Comparison of ENCODE assay signal across 15 cellular contexts in the genomic region with DNA sequence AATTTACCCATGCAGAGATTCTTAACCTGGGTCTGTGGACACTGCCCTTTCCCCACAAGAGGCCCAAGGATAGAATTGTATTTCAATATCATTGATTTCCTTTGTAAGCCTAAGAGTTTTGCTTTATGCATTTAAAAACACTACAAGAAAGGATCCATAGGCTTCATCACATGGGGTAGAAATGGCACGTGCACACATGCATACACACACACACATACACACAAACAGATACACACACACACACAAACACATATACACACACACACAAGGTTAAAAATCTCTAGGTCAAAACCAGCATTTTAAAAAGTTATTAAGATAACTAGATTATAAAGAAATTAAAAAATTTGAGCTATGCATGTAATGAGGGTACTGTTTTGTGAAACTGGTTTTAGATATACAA. TPM values are rescaled to one million over a fixed set of nuclear protein-coding genes. Genes with fewer than 3 reads are reported as not detected.
DNase-seq lines count a peak whose midpoint lies in the region; ATAC-seq and TF ChIP-seq lines count a peak whose summit lies in the region.
"Had no signal": no experiment of that assay in that cellular context is flagged by ENCODE, and none has a peak within 500 bp of the region (broad histone marks: within the 10 kb centered on the region; RNA-seq: fewer than 3 reads in every experiment).

No MANE protein-coding gene starts in this region.

- H3K9me2 ChIP-seq in PC-9 (ENCODE audit: insufficient read depth): 0 out of 2 replicates have a peak, but pooled peaks cover 3% of the 10 kb centered on the region

- no peak for ATAC-seq in naive B cell (ENCODE audit: low read depth in 2 of 2)

- POLR2A ChIA-PET in CD4-positive, alpha-beta memory T cell (lab: Charles Lee; ENCODE audit: partially characterized antibody): interaction anchor here (0.7 to 15.2 kb wide), 22 partner anchors 8 to 604 kb away, joined by 3 to 531 read pairs (median 4); partner anchors contain the start of genes BBX, CD47, CIP2A and DZIP3
- POLR2A ChIA-PET in activated CD4-positive, alpha-beta memory T cell treated with anti-CD3 and anti-CD28 coated beads for 36 hours (lab: Charles Lee): interaction anchor here (0.7 to 9.4 kb wide), 6 partner anchors 7 to 184 kb away, joined by 3 to 147 read pairs (median 5); partner anchors contain the start of genes CD47 and HHLA2
- POLR2A ChIA-PET in PC-9 (lab: Charles Lee; ENCODE audit: unreplicated experiment): no interaction called here

- no peaks in the 10 kb centered on the region for H3K36me3 ChIP-seq in CD4-positive, alpha-beta memory T cell (ENCODE audit: insufficient read depth, low read length)
- H3K36me3 ChIP-seq in testis (ENCODE audit: low read depth, missing control alignments) (no peaks in the 10 kb centered on the region), PC-9 (ENCODE audit: low read depth) (no peaks in the 10 kb centered on the region)
- H3K36me3 ChIP-seq: ascending aorta, esophagus muscularis mucosa, heart right ventricle, SJSA1, thoracic aorta had no signal

- CTCF ChIA-PET in CD4-positive, alpha-beta memory T cell (lab: Charles Lee; ENCODE audit: partially characterized antibody): interaction anchor here (0.6 to 4.9 kb wide), 7 partner anchors 26 to 466 kb away, joined by 3 to 32 read pairs (median 3); no protein-coding TSS in a partner anchor
- CTCF ChIA-PET in activated CD4-positive, alpha-beta memory T cell treated with anti-CD3 and anti-CD28 coated beads for 36 hours (lab: Charles Lee): interaction anchor here (1.5 to 1.7 kb wide), 3 partner anchors 36 to 198 kb away, joined by 5 to 7 read pairs (median 5); no protein-coding TSS in a partner anchor
- CTCF ChIA-PET in PC-9 (lab: Charles Lee): no interaction called here

- H3K4me3 ChIP-seq in CD4-positive, alpha-beta memory T cell (ENCODE audit: low read length in 2 of 2): peak overlapping the region; percentile 71 to 87
- peak overlapping the region; percentile 68 for H3K4me3 ChIP-seq in GM12875 (ENCODE audit: low read depth, low read length)
- no peak overlapping the region for H3K4me3 ChIP-seq in testis
- H3K4me3 ChIP-seq in PC-9: no peak overlapping the region
- H3K4me3 ChIP-seq: ascending aorta, esophagus muscularis mucosa, mucosa of descending colon, SJSA1, thoracic aorta had no signal

- no peaks in the 10 kb centered on the region for H3K9me3 ChIP-seq in CD4-positive, alpha-beta memory T cell (ENCODE audit: control insufficient read depth in 1 of 2, low read length in 2 of 2)
- H3K9me3 ChIP-seq in testis (no peaks in the 10 kb centered on the region), PC-9 (ENCODE audit: insufficient read depth, low read depth) (no peaks in the 10 kb centered on the region)
- H3K9me3 ChIP-seq: ascending aorta, esophagus muscularis mucosa, heart right ventricle, mucosa of descending colon, SJSA1, thoracic aorta had no signal

- peaks cover 13% of the 10 kb centered on the region for H3F3A ChIP-seq in PC-9 (ENCODE audit: insufficient read depth, low read depth)

- peak overlapping the region; percentile 86 for H3K27ac ChIP-seq in CD4-positive, alpha-beta memory T cell (ENCODE audit: low read depth, low read length)
- H3K27ac ChIP-seq in testis: no peak overlapping the region
- H3K27ac ChIP-seq in PC-9: no peak overlapping the region
- H3K27ac ChIP-seq: ascending aorta, C4-2B, esophagus muscularis mucosa, SJSA1, thoracic aorta had no signal

- peaks cover 0 to 6% (median 0%) of the 10 kb centered on the region in 8 donors for H3K9me3 Mint-ChIP-seq in CD4-positive, alpha-beta memory T cell
- peaks cover 4% of the 10 kb centered on the region for H3K9me3 Mint-ChIP-seq in activated CD4-positive, alpha-beta memory T cell treated with anti-CD3 and anti-CD28 coated beads for 36 hours
- H3K9me3 Mint-ChIP-seq in naive B cell: peaks cover 0 to 9% (median 5%) of the 10 kb centered on the region in 7 donors

- H3K27ac Mint-ChIP-seq in CD4-positive, alpha-beta memory T cell: peak overlapping the region; percentile 92 to 100 (median 98)
- H3K27ac Mint-ChIP-seq in activated CD4-positive, alpha-beta memory T cell treated with anti-CD3 and anti-CD28 coated beads for 36 hours: peak overlapping the region; percentile 99
- peak overlapping the region; percentile 100 for H3K27ac Mint-ChIP-seq in naive B cell

- H3K79me2 ChIP-seq in PC-9 (ENCODE audit: low read depth): no peaks in the 10 kb centered on the region

- no TSS peak for BruUV-seq in PC-9 (replicated peaks; lab: Mats Ljungman, UMichigan)

- H3K4me2 ChIP-seq in PC-9: no peak overlapping the region

- H3K4me1 ChIP-seq in CD4-positive, alpha-beta memory T cell (ENCODE audit: insufficient read depth, low read length): peaks cover 77% of the 10 kb centered on the region
- H3K4me1 ChIP-seq in testis (no peaks in the 10 kb centered on the region), PC-9 (replicated peaks; ENCODE audit: insufficient read depth) (peaks cover 15% of the 10 kb centered on the region)

- peaks cover 20 to 25% of the 10 kb centered on the region in 2 donors for H3K36me3 Mint-ChIP-seq in CD4-positive, alpha-beta memory T cell
- H3K36me3 Mint-ChIP-seq in activated CD4-positive, alpha-beta memory T cell treated with anti-CD3 and anti-CD28 coated beads for 36 hours: peaks cover 39% of the 10 kb centered on the region
- H3K36me3 Mint-ChIP-seq in naive B cell: peaks cover 16 to 17% of the 10 kb centered on the region in 2 donors

- no peak overlapping the region for H2AFZ ChIP-seq in PC-9

- H4K20me1 ChIP-seq in PC-9 (ENCODE audit: insufficient read depth): no peaks in the 10 kb centered on the region

- 81 to 92% methylated on average over 1 of the region's 1 CpG for WGBS in testis, 2 donors

- no peak for TF ChIP-seq CTCF in GM12875 (IDR thresholded peaks at IDR 0.05; ENCODE audit: borderline replicate concordance, insufficient read depth, low read depth, low read length)
- no peak for TF ChIP-seq CTCF in testis (IDR thresholded peaks at IDR 0.05)
- no peak for TF ChIP-seq CTCF in PC-9 (conservative IDR thresholded peaks at IDR 0.05)

- no peak for DNase-seq in CD4-positive, alpha-beta memory T cell
- DNase-seq in activated CD4-positive, alpha-beta memory T cell treated with anti-CD3 and anti-CD28 coated beads for 36 hours: no peak
- DNase-seq in naive B cell (no peak), testis (no peak), PC-9 (no peak)
- no peak for DNase-seq in stimulated activated CD4-positive, alpha-beta T cell treated with anti-CD3 and anti-CD28 coated beads, Interleukin-1b, Interleukin-23, amount 100 ng/mL, for 48 hours
- DNase-seq: cortex of kidney, heart right ventricle had no signal

- H3K4me3 Mint-ChIP-seq in CD4-positive, alpha-beta memory T cell: peak overlapping the region; percentile 84 to 94 (median 92)
- peak overlapping the region; percentile 91 for H3K4me3 Mint-ChIP-seq in activated CD4-positive, alpha-beta memory T cell treated with anti-CD3 and anti-CD28 coated beads for 36 hours
- H3K4me3 Mint-ChIP-seq in naive B cell: peak overlapping the region; percentile 85 to 96 (median 92)

- H3K4me1 Mint-ChIP-seq in CD4-positive, alpha-beta memory T cell: peaks cover 64 to 91% (median 76%) of the 10 kb centered on the region in 4 donors
- peaks cover 66% of the 10 kb centered on the region for H3K4me1 Mint-ChIP-seq in activated CD4-positive, alpha-beta memory T cell treated with anti-CD3 and anti-CD28 coated beads for 36 hours (ENCODE audit: low read depth)
- H3K4me1 Mint-ChIP-seq in naive B cell: peaks cover 80 to 90% (median 89%) of the 10 kb centered on the region in 3 donors

- H3K27me3 Mint-ChIP-seq in CD4-positive, alpha-beta memory T cell: no peaks in the 10 kb centered on the region
- no peaks in the 10 kb centered on the region for H3K27me3 Mint-ChIP-seq in activated CD4-positive, alpha-beta memory T cell treated with anti-CD3 and anti-CD28 coated beads for 36 hours
- no peaks in the 10 kb centered on the region for H3K27me3 Mint-ChIP-seq in naive B cell

- intact Hi-C loops in CD4-positive, alpha-beta memory T cell (cut with micrococcal nuclease): loop anchor here (5.0 kb wide), 1 partner anchor 139 kb away; no protein-coding TSS in a partner anchor
- intact Hi-C loops in activated CD4-positive, alpha-beta memory T cell treated with anti-CD3 and anti-CD28 coated beads for 36 hours (cut with micrococcal nuclease): loop anchor here (5.0 kb wide), 1 partner anchor 139 kb away; no protein-coding TSS in a partner anchor
- intact Hi-C loops in testis (cut with DNase I; ENCODE audit: low total_unique reads): no loop called here
- intact Hi-C loops in PC-9 (cut with micrococcal nuclease; ENCODE audit: unreplicated experiment): no loop called here

- no peak for TF ChIP-seq POLR2A in testis (IDR thresholded peaks at IDR 0.05)

- no peaks in the 10 kb centered on the region for H3K27me3 ChIP-seq in CD4-positive, alpha-beta memory T cell (ENCODE audit: insufficient read depth, low read length)
- H3K27me3 ChIP-seq in testis (no peaks in the 10 kb centered on the region), PC-9 (ENCODE audit: insufficient read depth, low read depth) (no peaks in the 10 kb centered on the region)
- H3K27me3 ChIP-seq: ascending aorta, esophagus muscularis mucosa, heart right ventricle, SJSA1 had no signal

RNA-seq across cellular contexts. Expression of gene CD47, which starts 35.5 kb away (rescaled TPM):
- 100 to 1,000 TPM; 224 to 226 TPM for total RNA-seq in CD4-positive, alpha-beta memory T cell
- 100 to 1,000 TPM; 281 to 288 TPM for polyA plus RNA-seq in CD4-positive, alpha-beta memory T cell
- total RNA-seq in activated CD4-positive, alpha-beta memory T cell treated with anti-CD3 and anti-CD28 coated beads for 36 hours: 100 to 1,000 TPM; 122 to 124 TPM
- polyA plus RNA-seq in naive B cell (ENCODE audit: low read depth in 6 of 6) (100 to 1,000 TPM; 219 to 439 (median 284) TPM), testis (ENCODE audit: insufficient read depth, low read depth, low replicate concordance) (129 TPM)
- total RNA-seq in testis (10 to 100 TPM; 43.5 to 49.9 TPM), PC-9 (2021) (74.8 and 76.9 TPM in 2 replicates)

Comparison
In these comparisons a context has a peak if more than half of its experiments do, and no peak if none do; other contexts are left out.
1. H3K4me3 ChIP-seq: peak in CD4-positive, alpha-beta memory T cell (2 of 2) and GM12875 (single experiment); none in testis (0 of 2) and PC-9 (single experiment).
2. intact Hi-C loops: an anchor here in CD4-positive, alpha-beta memory T cell (5.0 kb wide) and activated CD4-positive, alpha-beta memory T cell treated with anti-CD3 and anti-CD28 coated beads for 36 hours (5.0 kb wide); none called in testis and PC-9.
3. Peak in every context shown above with its lines, with median percentiles within 50 percentile points of each other: H3K27ac Mint-ChIP-seq and H3K4me3 Mint-ChIP-seq.